In genomic region chr6:44068607-44069296, GRCh38 we compare ENCODE assay signal across 30 cellular contexts. TPM values are rescaled to one million over a fixed set of nuclear protein-coding genes. Genes with fewer than 3 reads are reported as not detected.
DNase-seq lines count a peak whose midpoint lies in the region; ATAC-seq and TF ChIP-seq lines count a peak whose summit lies in the region.
"Had no signal": no experiment of that assay in that cellular context is flagged by ENCODE, and none has a peak within 500 bp of the region (broad histone marks: within the 10 kb centered on the region; RNA-seq: fewer than 3 reads in every experiment).

No MANE protein-coding gene starts in this region.

- TF ChIP-seq EP300 in gastroesophageal sphincter (IDR thresholded peaks at IDR 0.05), result no peak

- peaks cover 74% of the 10 kb centered on the region for H3K4me1 Mint-ChIP-seq in brain
- peaks cover 37% of the 10 kb centered on the region for H3K4me1 Mint-ChIP-seq in nephron

- H3K4me3 ChIP-seq in BLaER1 (no peak overlapping the region), IMR-90 (ENCODE audit: insufficient read depth, low read depth, low read length) (no peak overlapping the region), gastroesophageal sphincter (no peak overlapping the region), prostate gland (no peak overlapping the region)
- H3K4me3 ChIP-seq: esophagus squamous epithelium, SK-N-MC, testis had no signal

- H3K4me2 ChIP-seq in BLaER1 (peak overlapping the region; percentile 59), IMR-90 (ENCODE audit: low read depth, low read length) (no peak overlapping the region)

- intact Hi-C loops in IMR-90 (cut with micrococcal nuclease), result no loop called here
- intact Hi-C loops in prostate gland (cut with DNase I), result no loop called here

- in situ Hi-C loops in IMR-90 (cut with MboI; ENCODE audit: low sequenced_read_pairs), result no loop called here

- H3K27me3 Mint-ChIP-seq in brain, result peaks cover 2% of the 10 kb centered on the region
- peaks cover 3% of the 10 kb centered on the region for H3K27me3 Mint-ChIP-seq in nephron (ENCODE audit: low read depth)

- TF ChIP-seq POLR2A in IMR-90 (IDR thresholded peaks at IDR 0.05; ENCODE audit: low read depth, low read length), result no peak
- TF ChIP-seq POLR2A in gastroesophageal sphincter (IDR thresholded peaks at IDR 0.05), result no peak
- TF ChIP-seq POLR2A in prostate gland (IDR thresholded peaks at IDR 0.05), result no peak

- peak overlapping the region; percentile 21; the same call in 1 of the 2 replicates for H2BK20ac ChIP-seq in IMR-90 (ENCODE audit: low read depth, low read length)

- H3K14ac ChIP-seq in IMR-90 (replicated peaks; ENCODE audit: low read depth, low read length), result peak overlapping the region; percentile 56

- H3K27ac ChIP-seq in BLaER1 (peak overlapping the region; percentile 28), IMR-90 (ENCODE audit: insufficient read depth, low read length) (no peak overlapping the region), gastroesophageal sphincter (no peak overlapping the region), prostate gland (no peak overlapping the region)
- H3K27ac ChIP-seq: esophagus squamous epithelium, RWPE1, SK-N-MC, testis had no signal

- CTCF ChIA-PET in IMR-90 (lab: Yijun Ruan, JAX), result no interaction called here

- dilution Hi-C loops in IMR-90 (cut with HindIII; ENCODE audit: low sequenced_read_pairs, unreplicated experiment), result no loop called here

- no peak overlapping the region for H3K56ac ChIP-seq in IMR-90 (ENCODE audit: extremely low read depth, insufficient read depth, low read length)

- H3K27ac Mint-ChIP-seq in brain (peak overlapping the region; percentile 51 to 96 (median 73)), nephron (peak overlapping the region; percentile 8 to 59 (median 51))
- H3K27ac Mint-ChIP-seq: activated CD4-positive, alpha-beta memory T cell treated with anti-CD3 and anti-CD28 coated beads, Interleukin-2, amount 10 ng/mL, durations not matched to agents 7 days and 5 days; activated naive CD8-positive, alpha-beta T cell treated with anti-CD3 and anti-CD28 coated beads for 36 hours; B cell; progenitor cell of endocrine pancreas; T-helper 17 cell had no signal

- H3K4ac ChIP-seq in IMR-90 (ENCODE audit: low read depth, low read length), result peak overlapping the region; percentile 91; the same call in 1 of the 2 replicates

- H3K18ac ChIP-seq in IMR-90 (ENCODE audit: low read depth, low read length), result peak overlapping the region; percentile 11

- DNase-seq in IMR-90 (no peak), prostate gland (ENCODE audit: low spot score) (no peak)
- no peak for DNase-seq in activated naive CD4-positive, alpha-beta T cell treated with anti-CD3 and anti-CD28 coated beads, Interleukin-2, amount 50 U/mL, for 16 hours
- DNase-seq: activated CD4-positive, alpha-beta memory T cell treated with anti-CD3 and anti-CD28 coated beads, Interleukin-2, amount 10 ng/mL, durations not matched to agents 7 days and 5 days; activated CD4-positive, alpha-beta T cell treated with anti-CD3 and anti-CD28 coated beads for 1 hour; activated CD8-positive, alpha-beta memory T cell treated with anti-CD3 and anti-CD28 coated beads, Interleukin-2, amount 50 U/mL, for 48 hours; activated naive CD8-positive, alpha-beta T cell treated with anti-CD3 and anti-CD28 coated beads for 36 hours; aorta; caudate nucleus; DMS53; esophagus squamous epithelium; foreskin melanocyte; left cardiac atrium; NCI-H1436; NCI-H2107; NCI-H446 treated with DMSO at 0.1 percent for 48 hours; NCI-H82; stimulated activated CD4-positive, alpha-beta T cell treated with anti-CD3 and anti-CD28 coated beads, Interleukin-15, amount 100 ng/mL, for 24 hours; stimulated activated naive CD8-positive, alpha-beta T cell treated with anti-CD3 and anti-CD28 coated beads, Interleukin-15, Interleukin-2, amounts not matched to agents 100 U/mL and 50 U/mL, for 24 hours; T-helper 17 cell; testis had no signal

- H3K4me1 ChIP-seq in BLaER1 (peaks cover 68% of the 10 kb centered on the region), IMR-90 (ENCODE audit: control insufficient read depth, insufficient read depth, low read length) (peaks cover 53% of the 10 kb centered on the region), gastroesophageal sphincter (peaks cover 0 to 38% (median 11%) of the 10 kb centered on the region in 3 donors), prostate gland (replicated peaks) (no peaks in the 10 kb centered on the region)

- peaks cover 0 to 29% of the 10 kb centered on the region in 2 experiments; a peak in 3 of 4 replicates for H3K79me1 ChIP-seq in IMR-90 (ENCODE audit: low read depth in 1 of 2, low read length in 2 of 2)

- H3K36me3 Mint-ChIP-seq in brain (no peaks in the 10 kb centered on the region), nephron (ENCODE audit: low read depth) (no peaks in the 10 kb centered on the region)
- H3K36me3 Mint-ChIP-seq: activated naive CD8-positive, alpha-beta T cell treated with anti-CD3 and anti-CD28 coated beads for 36 hours had no signal

- H3K9me3 ChIP-seq in BLaER1 (no peaks in the 10 kb centered on the region), IMR-90 (ENCODE audit: control insufficient read depth, insufficient read depth, low read length) (no peaks in the 10 kb centered on the region), gastroesophageal sphincter (no peaks in the 10 kb centered on the region), prostate gland (no peaks in the 10 kb centered on the region)
- H3K9me3 ChIP-seq: esophagus squamous epithelium, testis had no signal

- H3K9me1 ChIP-seq in IMR-90 (ENCODE audit: insufficient read depth, low read length), result peaks cover 37% of the 10 kb centered on the region

- peak overlapping the region in 1 of 2 experiments; percentile 6; a peak in 2 of 4 replicates for H4K8ac ChIP-seq in IMR-90 (ENCODE audit: low read depth in 2 of 2, low read length in 2 of 2)

- ATAC-seq in IMR-90 (ENCODE audit: low read depth) (no peak), gastroesophageal sphincter (no peak), HG03175 (IDR thresholded peaks at IDR 0.05; ENCODE audit: unreplicated experiment) (no peak)
- ATAC-seq: left cardiac atrium; stimulated activated naive CD8-positive, alpha-beta T cell treated with anti-CD3 and anti-CD28 coated beads, Interleukin-15, Interleukin-2, amounts not matched to agents 100 U/mL and 50 U/mL, for 24 hours; T-helper 17 cell had no signal

- BruUV-seq in IMR-90 (replicated peaks; lab: Mats Ljungman, UMichigan), result no TSS peak

- H3K36me3 ChIP-seq in BLaER1, result no peaks in the 10 kb centered on the region
- no peaks in the 10 kb centered on the region for H3K36me3 ChIP-seq in IMR-90 (ENCODE audit: control insufficient read depth, insufficient read depth, low read length)
- no peaks in the 10 kb centered on the region for H3K36me3 ChIP-seq in gastroesophageal sphincter
- H3K36me3 ChIP-seq in prostate gland, result no peaks in the 10 kb centered on the region
- H3K36me3 ChIP-seq: esophagus squamous epithelium had no signal

- no peaks in the 10 kb centered on the region for H4K20me1 ChIP-seq in BLaER1
- no peaks in the 10 kb centered on the region for H4K20me1 ChIP-seq in IMR-90 (ENCODE audit: insufficient read depth, low read length)

- no peak overlapping the region for H3K4me3 Mint-ChIP-seq in brain
- no peak overlapping the region for H3K4me3 Mint-ChIP-seq in nephron
- H3K4me3 Mint-ChIP-seq: activated CD4-positive, alpha-beta memory T cell treated with anti-CD3 and anti-CD28 coated beads, Interleukin-2, amount 10 ng/mL, durations not matched to agents 7 days and 5 days; activated naive CD8-positive, alpha-beta T cell treated with anti-CD3 and anti-CD28 coated beads for 36 hours; B cell; T-helper 17 cell had no signal

- H3K23ac ChIP-seq in IMR-90 (ENCODE audit: low read depth, low read length), result no peak overlapping the region

- no peak overlapping the region for H3K9ac ChIP-seq in BLaER1
- no peak overlapping the region for H3K9ac ChIP-seq in IMR-90 (ENCODE audit: low read depth, low read length)

- TF ChIP-seq RAD21 in IMR-90 (IDR thresholded peaks at IDR 0.05; ENCODE audit: low read length), result no peak

- peak overlapping the region; percentile 93; the same call in 1 of the 2 replicates for H4K91ac ChIP-seq in IMR-90 (ENCODE audit: insufficient read depth, low read depth, low read length)

- peak overlapping the region; percentile 4; the same call in 1 of the 2 replicates for H4K5ac ChIP-seq in IMR-90 (ENCODE audit: low read depth, low read length)

- H2AK9ac ChIP-seq in IMR-90 (replicated peaks; ENCODE audit: low read depth, low read length, poor library complexity), result peak overlapping the region; percentile 44

- POLR2A ChIA-PET in IMR-90 (lab: Charles Lee; ENCODE audit: unreplicated experiment), result no interaction called here

- H3K9me3 Mint-ChIP-seq in brain (no peaks in the 10 kb centered on the region), nephron (no peaks in the 10 kb centered on the region)
- H3K9me3 Mint-ChIP-seq: activated CD4-positive, alpha-beta memory T cell treated with anti-CD3 and anti-CD28 coated beads, Interleukin-2, amount 10 ng/mL, durations not matched to agents 7 days and 5 days; activated naive CD8-positive, alpha-beta T cell treated with anti-CD3 and anti-CD28 coated beads for 36 hours had no signal

- H2BK15ac ChIP-seq in IMR-90 (ENCODE audit: low read depth, low read length), result peak overlapping the region; percentile 53; the same call in 1 of the 3 replicates

- H2AFZ ChIP-seq in IMR-90 (replicated peaks; ENCODE audit: low read length, poor library complexity), result no peak overlapping the region

- 92% methylated on average over 1 of the region's 5 CpGs; no CpG with 5 or more reads in 1 of the 2 experiments for WGBS in IMR-90 (ENCODE audit: extremely low coverage in 2 of 2, insufficient read length in 1 of 2), 2 experiments
- 94 to 95% methylated on average over 2 to 3 of the region's 5 CpGs for whole genome bisulfite sequencing in gastroesophageal sphincter (ENCODE audit: low coverage in 1 of 2), 2 donors
- 89% methylated on average over 5 of the region's 5 CpGs for WGBS in prostate gland

- H2AK5ac ChIP-seq in IMR-90 (ENCODE audit: low read depth, low read length), result peak overlapping the region; percentile 97

- peak overlapping the region; percentile 81; the same call in 1 of the 2 replicates for H2BK120ac ChIP-seq in IMR-90 (ENCODE audit: low read depth, low read length)

- TF ChIP-seq CTCF in IMR-90 (conservative IDR thresholded peaks at IDR 0.05; ENCODE audit: low read depth, low read length), result no peak
- no peak for TF ChIP-seq CTCF in brain (conservative IDR thresholded peaks at IDR 0.05)
- no peak for TF ChIP-seq CTCF in nephron (IDR thresholded peaks at IDR 0.05; ENCODE audit: unreplicated experiment in 3 of 3)
- no peak for TF ChIP-seq CTCF in gastroesophageal sphincter (IDR thresholded peaks at IDR 0.05)
- no peak for TF ChIP-seq CTCF in prostate gland (IDR thresholded peaks at IDR 0.05)

- H3K27me3 ChIP-seq in BLaER1 (no peaks in the 10 kb centered on the region), IMR-90 (ENCODE audit: control insufficient read depth, insufficient read depth, low read length) (no peaks in the 10 kb centered on the region), gastroesophageal sphincter (no peaks in the 10 kb centered on the region), prostate gland (replicated peaks; ENCODE audit: insufficient read depth) (no peaks in the 10 kb centered on the region)
- H3K27me3 ChIP-seq: esophagus squamous epithelium, testis had no signal

- peak overlapping the region; percentile 32 for H2BK5ac ChIP-seq in IMR-90 (ENCODE audit: low read depth, low read length, poor library complexity, severe bottlenecking)

RNA-seq across cellular contexts. Expression of gene MRPL14, which starts 58.5 kb away (rescaled TPM):
- 43.7 and 52.8 TPM in 2 replicates for total RNA-seq in IMR-90 (2012; rRNA removed)
- 87.9 and 102 TPM in 2 replicates for polyA plus RNA-seq in IMR-90 (2012; rRNA removed)
- polyA plus RNA-seq in IMR-90 (2012; cell fraction: cytosol; rRNA removed), result 107 and 112 TPM in 2 replicates
- 25.7 and 42.9 TPM in 2 replicates for polyA plus RNA-seq in IMR-90 (2012; cell fraction: nucleus; rRNA removed; ENCODE audit: low replicate concordance)
- polyA plus RNA-seq in brain (ENCODE audit: insufficient read depth, low read depth, low replicate concordance), result 72.7 TPM
- 10 to 100 TPM; 31.6 to 40.5 (median 35.8) TPM for total RNA-seq in gastroesophageal sphincter
- total RNA-seq in prostate gland, result 10 to 100 TPM; 35.7 to 48.1 TPM

RNA-seq across cellular contexts. Expression of gene TMEM63B, which starts 58.6 kb away (rescaled TPM):
- total RNA-seq in IMR-90 (2012; rRNA removed), result 12.2 and 12.8 TPM in 2 replicates
- polyA plus RNA-seq in IMR-90 (2012; rRNA removed), result 42.6 and 45.6 TPM in 2 replicates
- polyA plus RNA-seq in IMR-90 (2012; cell fraction: cytosol; rRNA removed), result 18.6 and 55.2 TPM in 2 replicates
- 129 TPM in 2 replicates for polyA plus RNA-seq in IMR-90 (2012; cell fraction: nucleus; rRNA removed; ENCODE audit: low replicate concordance)
- polyA plus RNA-seq in brain (ENCODE audit: insufficient read depth, low read depth, low replicate concordance), result 48.2 TPM
- 10 to 100 TPM; 11.3 to 32.0 (median 23.9) TPM for total RNA-seq in gastroesophageal sphincter
- total RNA-seq in prostate gland, result 100 to 1,000 TPM in 1 of 2 donors, 10 to 100 TPM in 1; 50.9 to 113 TPM
